ENCODE assay signal across 1 cellular context in genomic region chrX:53094584-53094908, GRCh38.
TF ChIP-seq lines count a peak whose summit lies in the region.

No MANE protein-coding gene starts in this region.

TF ChIP-seq in GM23338, 12 proteins besides CTCF, POLR2A, EP300 and RAD21 (continued from another document):
- TF ChIP-seq ZNF462 (CRISPR knock-in tag; IDR thresholded peaks at IDR 0.05) (no peak), JUNB (IDR thresholded peaks at IDR 0.05; ENCODE audit: unreplicated experiment) (no peak), ZNF331 (CRISPR knock-in tag; IDR thresholded peaks at IDR 0.05; ENCODE audit: low read depth) (no peak), CREB1 (CRISPR knock-in tag; IDR thresholded peaks at IDR 0.05; ENCODE audit: low read depth) (no peak)
